In genomic region chr15:40508216-40508615, GRCh38 we compare ENCODE assay signal across 32 cellular contexts.
"Had no signal": no experiment of that assay in that cellular context is flagged by ENCODE, and none has a peak within 500 bp of the region (broad histone marks: within the 10 kb centered on the region; RNA-seq: fewer than 3 reads in every experiment).

No MANE protein-coding gene starts in this region.

- H3K9me3 Mint-ChIP-seq: activated B cell treated with CpG ODN at 0.5 μM for 24 hours; activated CD4-positive, alpha-beta memory T cell treated with anti-CD3 and anti-CD28 coated beads, Interleukin-2, amount 10 ng/mL, durations not matched to agents 7 days and 5 days; activated CD4-positive, alpha-beta T cell treated with anti-CD3 and anti-CD28 coated beads, Interleukin-2, amount 10 ng/mL, durations not matched to agents 7 days and 5 days; activated naive CD4-positive, alpha-beta T cell treated with anti-CD3 and anti-CD28 coated beads, Interleukin-2, amount 10 ng/mL, durations not matched to agents 7 days and 5 days; activated naive CD4-positive, alpha-beta T cell treated with anti-CD3 and anti-CD28 coated beads, Interleukin-2, amount 50 U/mL, for 24 hours; activated naive CD8-positive, alpha-beta T cell treated with anti-CD3 and anti-CD28 coated beads, Interleukin-2, amount 10 ng/mL, durations not matched to agents 7 days and 5 days; activated naive CD8-positive, alpha-beta T cell treated with anti-CD3 and anti-CD28 coated beads, Interleukin-2, amount 50 U/mL, for 24 hours; activated T-cell treated with anti-CD3 and anti-CD28 coated beads, Interleukin-2, amount 50 U/mL, for 24 hours; activated T-helper 2 cell treated with anti-CD3 and anti-CD28 coated beads, Interferon-gamma antibody, Interleukin-2, Interleukin-4, amounts not matched to agents 10 μg/mL and 5 μg/mL and 100 μg/mL, durations not matched to agents 14 hours and 24 hours and 36 hours; brain; central memory CD8-positive, alpha-beta T cell; T-helper 1 cell treated with Interleukin-12 subunit alpha and Interleukin-12 subunit beta and Interleukin-4 antibody, amounts not matched to agents 30 μg/mL and 1 μg/mL, for 36 hours; T-helper 2 cell treated with Interferon-gamma antibody and Interleukin-4, amounts not matched to agents 5 μg/mL and 100 μg/mL, for 36 hours had no signal

- H3K36me3 Mint-ChIP-seq: activated CD8-positive, alpha-beta memory T cell treated with anti-CD3 and anti-CD28 coated beads, Interleukin-2, amount 10 ng/mL, durations not matched to agents 7 days and 5 days; activated naive CD4-positive, alpha-beta T cell treated with anti-CD3 and anti-CD28 coated beads, Interleukin-2, amount 10 ng/mL, durations not matched to agents 7 days and 5 days; activated naive CD4-positive, alpha-beta T cell treated with anti-CD3 and anti-CD28 coated beads, Interleukin-2, amount 50 U/mL, for 24 hours; activated naive CD8-positive, alpha-beta T cell; activated naive CD8-positive, alpha-beta T cell treated with anti-CD3 and anti-CD28 coated beads, Interleukin-2, amount 10 ng/mL, durations not matched to agents 7 days and 5 days; brain had no signal

- H3K4me1 Mint-ChIP-seq: central memory CD8-positive, alpha-beta T cell had no signal

- DNase-seq: activated B cell treated with CpG ODN at 0.5 μM for 24 hours; activated CD4-positive, alpha-beta memory T cell treated with anti-CD3 and anti-CD28 coated beads, Interleukin-2, amount 10 ng/mL, durations not matched to agents 7 days and 5 days; activated CD4-positive, alpha-beta T cell treated with anti-CD3 and anti-CD28 coated beads for 4 hours; activated CD4-positive, alpha-beta T cell treated with anti-CD3 and anti-CD28 coated beads, Interleukin-2, amount 10 ng/mL, durations not matched to agents 7 days and 5 days; activated CD4-positive, alpha-beta T cell treated with anti-CD3 and anti-CD28 coated beads, Interleukin-2, amount 50 U/mL, for 48 hours; activated CD4-positive, CD25-positive, alpha-beta regulatory T cell treated with anti-CD3 and anti-CD28 coated beads, Interleukin-2, amount 50 U/mL, for 72 hours; activated CD8-positive, alpha-beta memory T cell treated with anti-CD3 and anti-CD28 coated beads for 24 hours; activated CD8-positive, alpha-beta memory T cell treated with anti-CD3 and anti-CD28 coated beads, Interleukin-2, amount 10 ng/mL, durations not matched to agents 7 days and 5 days; activated CD8-positive, alpha-beta T cell treated with anti-CD3 and anti-CD28 coated beads, Interleukin-2, amount 10 ng/mL, durations not matched to agents 7 days and 5 days; activated effector memory CD4-positive, alpha-beta T cell treated with Interleukin-2 at 50 U/mL for 16 hours; activated gamma-delta T cell; activated naive CD4-positive, alpha-beta T cell treated with anti-CD3 and anti-CD28 coated beads, Interleukin-2, amount 10 ng/mL, durations not matched to agents 7 days and 5 days; activated naive CD4-positive, alpha-beta T cell treated with Interleukin-2 at 50 U/mL for 16 hours; activated naive CD8-positive, alpha-beta T cell treated with anti-CD3 and anti-CD28 coated beads, Interleukin-2, amount 10 ng/mL, durations not matched to agents 7 days and 5 days; activated naive CD8-positive, alpha-beta T cell treated with anti-CD3 and anti-CD28 coated beads, Interleukin-2, amount 50 U/mL, for 24 hours; activated T-cell treated with anti-CD3 and anti-CD28 coated beads, Interleukin-2, amount 50 U/mL, for 24 hours; activated T-cell treated with anti-CD3 and anti-CD28 coated beads, Interleukin-2, amount 50 U/mL, for 48 hours; amygdala; anterior cingulate cortex; caudate nucleus; cerebellar nuclear complex; SW 1271; T-helper 1 cell; T-helper 2 cell; T-helper 9 cell had no signal

- H3K4me3 Mint-ChIP-seq: activated B cell treated with CpG ODN at 0.5 μM for 24 hours; activated CD4-positive, alpha-beta memory T cell treated with anti-CD3 and anti-CD28 coated beads, Interleukin-2, amount 10 ng/mL, durations not matched to agents 7 days and 5 days; activated CD4-positive, alpha-beta T cell treated with anti-CD3 and anti-CD28 coated beads, Interleukin-2, amount 10 ng/mL, durations not matched to agents 7 days and 5 days; activated CD8-positive, alpha-beta memory T cell treated with anti-CD3 and anti-CD28 coated beads, Interleukin-2, amount 10 ng/mL, durations not matched to agents 7 days and 5 days; activated CD8-positive, alpha-beta T cell treated with anti-CD3 and anti-CD28 coated beads, Interleukin-2, amount 10 ng/mL, durations not matched to agents 7 days and 5 days; activated naive CD8-positive, alpha-beta T cell; activated naive CD8-positive, alpha-beta T cell treated with anti-CD3 and anti-CD28 coated beads, Interleukin-2, amount 10 ng/mL, durations not matched to agents 7 days and 5 days; activated naive CD8-positive, alpha-beta T cell treated with anti-CD3 and anti-CD28 coated beads, Interleukin-2, amount 50 U/mL, for 24 hours; activated T-cell treated with anti-CD3 and anti-CD28 coated beads, Interleukin-2, amount 50 U/mL, for 24 hours; central memory CD8-positive, alpha-beta T cell; T-helper 1 cell treated with Interleukin-12 subunit alpha and Interleukin-12 subunit beta and Interleukin-4 antibody, amounts not matched to agents 30 μg/mL and 1 μg/mL, for 36 hours had no signal

- H3K27ac Mint-ChIP-seq: activated B cell treated with CpG ODN at 0.5 μM for 24 hours; activated CD4-positive, alpha-beta memory T cell treated with anti-CD3 and anti-CD28 coated beads, Interleukin-2, amount 10 ng/mL, durations not matched to agents 7 days and 5 days; activated CD4-positive, alpha-beta T cell treated with anti-CD3 and anti-CD28 coated beads, Interleukin-2, amount 10 ng/mL, durations not matched to agents 7 days and 5 days; activated CD8-positive, alpha-beta memory T cell treated with anti-CD3 and anti-CD28 coated beads, Interleukin-2, amount 10 ng/mL, durations not matched to agents 7 days and 5 days; activated CD8-positive, alpha-beta T cell treated with anti-CD3 and anti-CD28 coated beads, Interleukin-2, amount 10 ng/mL, durations not matched to agents 7 days and 5 days; activated naive CD4-positive, alpha-beta T cell treated with anti-CD3 and anti-CD28 coated beads, Interleukin-2, amount 10 ng/mL, durations not matched to agents 7 days and 5 days; activated naive CD4-positive, alpha-beta T cell treated with anti-CD3 and anti-CD28 coated beads, Interleukin-2, amount 50 U/mL, for 24 hours; activated naive CD8-positive, alpha-beta T cell; activated naive CD8-positive, alpha-beta T cell treated with anti-CD3 and anti-CD28 coated beads, Interleukin-2, amount 10 ng/mL, durations not matched to agents 7 days and 5 days; activated naive CD8-positive, alpha-beta T cell treated with anti-CD3 and anti-CD28 coated beads, Interleukin-2, amount 50 U/mL, for 24 hours; activated T-cell treated with anti-CD3 and anti-CD28 coated beads, Interleukin-2, amount 50 U/mL, for 24 hours; activated T-helper 2 cell treated with anti-CD3 and anti-CD28 coated beads, Interferon-gamma antibody, Interleukin-2, Interleukin-4, amounts not matched to agents 10 μg/mL and 5 μg/mL and 100 μg/mL, durations not matched to agents 14 hours and 24 hours and 36 hours; brain; T-helper 1 cell treated with Interleukin-12 subunit alpha and Interleukin-12 subunit beta and Interleukin-4 antibody, amounts not matched to agents 30 μg/mL and 1 μg/mL, for 36 hours; T-helper 2 cell treated with Interferon-gamma antibody and Interleukin-4, amounts not matched to agents 5 μg/mL and 100 μg/mL, for 36 hours had no signal
